8 cellular contexts compared by ENCODE assay signal in genomic region chr15:34610388-34610787, GRCh38. TPM values are rescaled to one million over a fixed set of nuclear protein-coding genes. Genes with fewer than 3 reads are reported as not detected.
A peak's percentile ranks its signal among the peaks of the same experiment; 100 is the strongest.
DNase-seq lines count a peak whose midpoint lies in the region; ATAC-seq and TF ChIP-seq lines count a peak whose summit lies in the region.

No MANE protein-coding gene starts in this region.

- peak overlapping the region in 1 of 2 experiments; percentile 92; a peak in 1 of 4 replicates for H3K27ac ChIP-seq in SK-N-SH (ENCODE audit: low read depth in 2 of 2, low read length in 1 of 2)

- H3K27me3 ChIP-seq in SK-N-SH (ENCODE audit: insufficient read depth): no peaks in the 10 kb centered on the region

- H3F3A ChIP-seq in SK-N-SH (replicated peaks; ENCODE audit: insufficient read depth): no peaks in the 10 kb centered on the region

- H3K9ac ChIP-seq in SK-N-SH: no peak overlapping the region

- peaks cover 1% of the 10 kb centered on the region for H3K27me3 Mint-ChIP-seq in glutamatergic neuron (ENCODE audit: unreplicated experiment)

- no peak overlapping the region for H3K4me2 ChIP-seq in SK-N-SH

- peak overlapping the region; percentile 47 for H3K4me3 Mint-ChIP-seq in glutamatergic neuron (ENCODE audit: unreplicated experiment)

- TF ChIP-seq CTCF in GM12872 (IDR thresholded peaks at IDR 0.05; ENCODE audit: insufficient read depth, low read depth, low read length) (0 out of 3 replicates have a peak, but pooled peaks have one; percentile 17), SK-N-SH (IDR thresholded peaks at IDR 0.05) (peak; percentile 42), glutamatergic neuron (IDR thresholded peaks at IDR 0.05; ENCODE audit: partially characterized antibody, unreplicated experiment) (peak; percentile 16)

- H3K9me3 Mint-ChIP-seq in glutamatergic neuron (ENCODE audit: unreplicated experiment): peaks cover 3% of the 10 kb centered on the region

- H3K4me1 Mint-ChIP-seq in glutamatergic neuron (ENCODE audit: low read depth, unreplicated experiment): peaks cover 22% of the 10 kb centered on the region

- peaks cover 4 to 30% of the 10 kb centered on the region in 2 experiments; a peak in 2 of 4 replicates for H3K4me1 ChIP-seq in SK-N-SH (ENCODE audit: control insufficient read depth in 1 of 2, insufficient read depth in 2 of 2, low read depth in 1 of 2, low read length in 1 of 2)

- CTCF ChIA-PET in SK-N-SH (lab: Yijun Ruan, JAX): interaction anchor here (0.5 to 3.2 kb wide), 9 partner anchors 8 to 310 kb away, joined by 3 to 26 read pairs (median 4); no protein-coding TSS in a partner anchor

- no peaks in the 10 kb centered on the region for H3K9me3 ChIP-seq in SK-N-SH

- no peaks in the 10 kb centered on the region for H3K79me2 ChIP-seq in SK-N-SH (ENCODE audit: insufficient read depth)

- H3K4me3 ChIP-seq in SK-N-SH (ENCODE audit: low read depth in 2 of 2, low read length in 1 of 2): no peak overlapping the region

- ATAC-seq in HG03175 (IDR thresholded peaks at IDR 0.05; ENCODE audit: unreplicated experiment): no peak
- no peak for ATAC-seq in stimulated activated naive CD8-positive, alpha-beta T cell treated with anti-CD3 and anti-CD28 coated beads, Interleukin-15, Interleukin-2, amounts not matched to agents 100 U/mL and 50 U/mL, for 24 hours

- DNase-seq in AG20443 (ENCODE audit: low spot score): peak; percentile 14
- no peak for DNase-seq in SK-N-SH
- DNase-seq in glutamatergic neuron: no peak
- no peak for DNase-seq in NCI-H748 (lab: John Stamatoyannopoulos, UW; ENCODE audit: unreplicated experiment)
- DNase-seq in NCI-H2107 (lab: John Stamatoyannopoulos, UW): no peak
- no peak for DNase-seq in stimulated activated naive CD8-positive, alpha-beta T cell treated with anti-CD3 and anti-CD28 coated beads, Interleukin-15, Interleukin-2, amounts not matched to agents 100 U/mL and 50 U/mL, for 24 hours

- no peaks in the 10 kb centered on the region for H3K36me3 Mint-ChIP-seq in glutamatergic neuron (ENCODE audit: unreplicated experiment)

- H4K20me1 ChIP-seq in SK-N-SH (ENCODE audit: insufficient read depth): no peaks in the 10 kb centered on the region

- POLR2A ChIA-PET in SK-N-SH (lab: Yijun Ruan, JAX): interaction anchor here (1.0 kb wide), 1 partner anchor 23 kb away, joined by 3 read pairs; no protein-coding TSS in a partner anchor

- peak overlapping the region; percentile 91 for H3K27ac Mint-ChIP-seq in glutamatergic neuron (ENCODE audit: unreplicated experiment)

- no peaks in the 10 kb centered on the region for H3K9me2 ChIP-seq in SK-N-SH

- no peak overlapping the region for H2AFZ ChIP-seq in SK-N-SH (ENCODE audit: low read depth)

- peak; percentile 40; the same call in 1 of the 2 replicates for TF ChIP-seq RAD21 in SK-N-SH (IDR thresholded peaks at IDR 0.05; ENCODE audit: low read length)

- no peak for TF ChIP-seq EP300 in SK-N-SH (IDR thresholded peaks at IDR 0.05; ENCODE audit: borderline replicate concordance in 1 of 2, low read depth in 1 of 2, low read length in 1 of 2)

- H3K36me3 ChIP-seq in SK-N-SH (replicated peaks in 1 of 2; ENCODE audit: control insufficient read depth in 1 of 2, insufficient read depth in 2 of 2, low read length in 1 of 2): no peaks in the 10 kb centered on the region

TF ChIP-seq in SK-N-SH, 30 proteins besides CTCF, POLR2A, EP300 and RAD21:
- TF ChIP-seq JUND (IDR thresholded peaks at IDR 0.05) (no peak), GABPA (IDR thresholded peaks at IDR 0.05; ENCODE audit: low read depth) (no peak), TCF12 (IDR thresholded peaks at IDR 0.05) (no peak), SMC3 (IDR thresholded peaks at IDR 0.05; ENCODE audit: low read depth, low read length) (no peak), GATA2 (CRISPR knock-in tag; IDR thresholded peaks at IDR 0.05) (peak; percentile 45; the same call in 1 of the 2 replicates), MAX (IDR thresholded peaks at IDR 0.05; ENCODE audit: low read depth) (no peak), CHD2 (IDR thresholded peaks at IDR 0.05; ENCODE audit: low read length, partially characterized antibody) (no peak)

RNA-seq across cellular contexts. Expression of gene GOLGA8B, which starts 26.9 kb away (rescaled TPM):
- polyA plus RNA-seq in SK-N-SH (2012; rRNA removed): 96.6 and 154 TPM in 2 replicates
- 11.7 and 13.9 TPM in 2 replicates for polyA plus RNA-seq in SK-N-SH (2012; cell fraction: cytosol; rRNA removed)
- polyA plus RNA-seq in SK-N-SH (2012; cell fraction: nucleus; rRNA removed): 1,292 and 1,384 TPM in 2 replicates
- 161 TPM for total RNA-seq in glutamatergic neuron (ENCODE audit: unreplicated experiment)
